Comparison of ENCODE assay signal across 21 cellular contexts in the genomic region with DNA sequence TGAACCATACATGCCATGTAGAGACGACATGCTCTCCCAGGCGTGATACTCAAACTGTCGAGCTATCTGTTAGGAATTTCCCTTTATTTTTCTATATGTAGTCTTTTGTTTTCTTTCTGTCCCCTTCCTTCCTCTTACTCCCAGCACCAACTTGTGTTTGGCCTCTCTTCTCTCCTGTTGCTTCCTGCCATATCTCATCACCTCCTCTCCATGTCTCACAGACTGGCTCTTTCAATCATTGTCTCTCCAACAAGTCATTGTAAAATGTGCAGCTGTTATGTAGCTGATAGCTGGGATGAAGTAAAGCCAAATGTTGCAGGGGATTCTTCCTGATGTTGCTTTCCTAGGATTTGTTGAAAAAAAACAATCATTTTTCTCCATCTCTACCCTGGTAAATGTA.
A peak's percentile ranks its signal among the peaks of the same experiment; 100 is the strongest.
DNase-seq lines count a peak whose midpoint lies in the region; ATAC-seq and TF ChIP-seq lines count a peak whose summit lies in the region.
"Had no signal": no experiment of that assay in that cellular context is flagged by ENCODE, and none has a peak within 500 bp of the region (broad histone marks: within the 10 kb centered on the region; RNA-seq: fewer than 3 reads in every experiment).

No MANE protein-coding gene starts in this region.

- H3K27me3 Mint-ChIP-seq in natural killer cell treated with Interleukin-12 subunit alpha and Interleukin-12 subunit beta and Interleukin-15 and Interleukin-18, amount 100 ng/mL, for 72 hours, result no peaks in the 10 kb centered on the region
- H3K27me3 Mint-ChIP-seq: activated CD4-positive, alpha-beta memory T cell treated with anti-CD3 and anti-CD28 coated beads, Interleukin-2, amount 10 ng/mL, durations not matched to agents 7 days and 5 days; activated naive CD4-positive, alpha-beta T cell treated with anti-CD3 and anti-CD28 coated beads, Interleukin-2, amount 50 U/mL, for 24 hours; activated T-cell treated with anti-CD3 and anti-CD28 coated beads, Interleukin-2, amount 50 U/mL, for 24 hours had no signal

- in situ Hi-C loops in brain microvascular endothelial cell (cut with HindIII; ENCODE audit: low pct_ligation_motif_present, low sequenced_read_pairs), result no loop called here

- H3K4me3 ChIP-seq in brain microvascular endothelial cell (ENCODE audit: low read depth, low read length), result no peak overlapping the region
- no peak overlapping the region for H3K4me3 ChIP-seq in H7 (ENCODE audit: insufficient read depth, low read depth, low read length)
- H3K4me3 ChIP-seq: body of pancreas, dorsolateral prefrontal cortex, heart left ventricle, testis had no signal

- H3K4me3 Mint-ChIP-seq in stimulated activated effector memory CD8-positive, alpha-beta T cell treated with anti-CD3 and anti-CD28 coated beads, Interleukin-12 subunit alpha, Interleukin-12 subunit beta, amount 100 ng/mL, for 72 hours, result no peak overlapping the region
- H3K4me3 Mint-ChIP-seq in natural killer cell treated with Interleukin-12 subunit alpha and Interleukin-12 subunit beta and Interleukin-15 and Interleukin-18, amount 100 ng/mL, for 72 hours, result no peak overlapping the region
- H3K4me3 Mint-ChIP-seq: activated CD4-positive, alpha-beta memory T cell treated with anti-CD3 and anti-CD28 coated beads, Interleukin-2, amount 10 ng/mL, durations not matched to agents 7 days and 5 days; activated naive CD4-positive, alpha-beta T cell treated with anti-CD3 and anti-CD28 coated beads, Interleukin-2, amount 50 U/mL, for 24 hours; activated T-cell treated with anti-CD3 and anti-CD28 coated beads, Interleukin-2, amount 50 U/mL, for 24 hours had no signal

- no peaks in the 10 kb centered on the region for H3K36me3 ChIP-seq in brain microvascular endothelial cell (replicated peaks)
- no peaks in the 10 kb centered on the region for H3K36me3 ChIP-seq in H7 (replicated peaks; ENCODE audit: control insufficient read depth, insufficient read depth, low read length)

- ATAC-seq in stimulated activated effector memory CD8-positive, alpha-beta T cell treated with anti-CD3 and anti-CD28 coated beads, Interleukin-12 subunit alpha, Interleukin-12 subunit beta, amount 100 ng/mL, for 72 hours, result no peak
- ATAC-seq in GM21737 (IDR thresholded peaks at IDR 0.05; ENCODE audit: unreplicated experiment), result no peak
- no peak for ATAC-seq in natural killer cell treated with Interleukin-12 subunit alpha and Interleukin-12 subunit beta and Interleukin-15 and Interleukin-18, amount 100 ng/mL, for 72 hours
- ATAC-seq: body of pancreas had no signal

- peak overlapping the region; percentile 71 for H3K27ac Mint-ChIP-seq in stimulated activated effector memory CD8-positive, alpha-beta T cell treated with anti-CD3 and anti-CD28 coated beads, Interleukin-12 subunit alpha, Interleukin-12 subunit beta, amount 100 ng/mL, for 72 hours
- H3K27ac Mint-ChIP-seq in natural killer cell treated with Interleukin-12 subunit alpha and Interleukin-12 subunit beta and Interleukin-15 and Interleukin-18, amount 100 ng/mL, for 72 hours, result peak overlapping the region in 1 of 2 donors; percentile 15
- H3K27ac Mint-ChIP-seq: activated CD4-positive, alpha-beta memory T cell treated with anti-CD3 and anti-CD28 coated beads, Interleukin-2, amount 10 ng/mL, durations not matched to agents 7 days and 5 days; activated naive CD4-positive, alpha-beta T cell treated with anti-CD3 and anti-CD28 coated beads, Interleukin-2, amount 50 U/mL, for 24 hours; activated T-cell treated with anti-CD3 and anti-CD28 coated beads, Interleukin-2, amount 50 U/mL, for 24 hours had no signal

- H3K36me3 Mint-ChIP-seq in stimulated activated effector memory CD8-positive, alpha-beta T cell treated with anti-CD3 and anti-CD28 coated beads, Interleukin-12 subunit alpha, Interleukin-12 subunit beta, amount 100 ng/mL, for 72 hours, result peaks cover 17% of the 10 kb centered on the region
- H3K36me3 Mint-ChIP-seq in natural killer cell treated with Interleukin-12 subunit alpha and Interleukin-12 subunit beta and Interleukin-15 and Interleukin-18, amount 100 ng/mL, for 72 hours, result no peaks in the 10 kb centered on the region

- DNase-seq in NCI-H510A treated with DMSO at 0.1 percent for 48 hours (lab: John Stamatoyannopoulos, UW), result peak; percentile 15
- no peak for DNase-seq in NCI-H510A (lab: John Stamatoyannopoulos, UW)
- peak; percentile 10 for DNase-seq in brain microvascular endothelial cell
- peak; percentile 69 to 97 for DNase-seq in lung microvascular endothelial cell (ENCODE audit: low read depth in 2 of 2)
- DNase-seq in stimulated activated effector memory CD8-positive, alpha-beta T cell treated with anti-CD3 and anti-CD28 coated beads, Interleukin-12 subunit alpha, Interleukin-12 subunit beta, amount 100 ng/mL, for 72 hours (ENCODE audit: low spot score in 2 of 2), result no peak
- no peak for DNase-seq in natural killer cell treated with Interleukin-12 subunit alpha and Interleukin-12 subunit beta and Interleukin-15 and Interleukin-18, amount 100 ng/mL, for 72 hours (ENCODE audit: low spot score)
- no peak for DNase-seq in H7
- DNase-seq: 8988T; activated CD4-positive, alpha-beta memory T cell treated with anti-CD3 and anti-CD28 coated beads, Interleukin-2, amount 10 ng/mL, durations not matched to agents 7 days and 5 days; activated T-cell treated with anti-CD3 and anti-CD28 coated beads, Interleukin-2, amount 50 U/mL, for 24 hours; body of pancreas; dorsolateral prefrontal cortex; heart left ventricle; mammary epithelial cell; SHP77 treated with DMSO at 0.1 percent for 48 hours; stimulated activated CD4-positive, alpha-beta T cell treated with anti-CD3 and anti-CD28 coated beads, Interleukin-12 subunit alpha, Interleukin-12 subunit beta, amount 100 ng/mL, for 4 hours; T-helper 2 cell; testis; WERI-Rb-1 had no signal

- H3K4me1 Mint-ChIP-seq in stimulated activated effector memory CD8-positive, alpha-beta T cell treated with anti-CD3 and anti-CD28 coated beads, Interleukin-12 subunit alpha, Interleukin-12 subunit beta, amount 100 ng/mL, for 72 hours, result peaks cover 26% of the 10 kb centered on the region
- H3K4me1 Mint-ChIP-seq in natural killer cell treated with Interleukin-12 subunit alpha and Interleukin-12 subunit beta and Interleukin-15 and Interleukin-18, amount 100 ng/mL, for 72 hours (ENCODE audit: low read depth in 2 of 2), result peaks cover 30 to 32% of the 10 kb centered on the region in 2 donors

- H3K27ac ChIP-seq in brain microvascular endothelial cell, result peak overlapping the region; percentile 66
- H3K27ac ChIP-seq: body of pancreas, heart left ventricle, testis, WERI-Rb-1 had no signal

- TF ChIP-seq CTCF in brain microvascular endothelial cell (IDR thresholded peaks at IDR 0.05; ENCODE audit: low read depth, low read length, missing control alignments), result no peak

- no peaks in the 10 kb centered on the region for H3K9me3 Mint-ChIP-seq in stimulated activated effector memory CD8-positive, alpha-beta T cell treated with anti-CD3 and anti-CD28 coated beads, Interleukin-12 subunit alpha, Interleukin-12 subunit beta, amount 100 ng/mL, for 72 hours
- H3K9me3 Mint-ChIP-seq in natural killer cell treated with Interleukin-12 subunit alpha and Interleukin-12 subunit beta and Interleukin-15 and Interleukin-18, amount 100 ng/mL, for 72 hours, result no peaks in the 10 kb centered on the region
- H3K9me3 Mint-ChIP-seq: activated CD4-positive, alpha-beta memory T cell treated with anti-CD3 and anti-CD28 coated beads, Interleukin-2, amount 10 ng/mL, durations not matched to agents 7 days and 5 days; activated naive CD4-positive, alpha-beta T cell treated with anti-CD3 and anti-CD28 coated beads, Interleukin-2, amount 50 U/mL, for 24 hours; activated T-cell treated with anti-CD3 and anti-CD28 coated beads, Interleukin-2, amount 50 U/mL, for 24 hours had no signal

- H3K27me3 ChIP-seq in brain microvascular endothelial cell (replicated peaks), result no peaks in the 10 kb centered on the region
- no peaks in the 10 kb centered on the region for H3K27me3 ChIP-seq in H7 (ENCODE audit: control insufficient read depth, insufficient read depth, low read length)
- H3K27me3 ChIP-seq: body of pancreas, dorsolateral prefrontal cortex, heart left ventricle, testis had no signal

Comparison
In these comparisons a context has a peak if more than half of its experiments do, and no peak if none do; other contexts are left out.
1. DNase-seq: peak in NCI-H510A treated with DMSO at 0.1 percent for 48 hours (single experiment), brain microvascular endothelial cell (single experiment) and lung microvascular endothelial cell (2 of 2); none in NCI-H510A (single experiment), stimulated activated effector memory CD8-positive, alpha-beta T cell treated with anti-CD3 and anti-CD28 coated beads, Interleukin-12 subunit alpha, Interleukin-12 subunit beta, amount 100 ng/mL, for 72 hours (0 of 2), natural killer cell treated with Interleukin-12 subunit alpha and Interleukin-12 subunit beta and Interleukin-15 and Interleukin-18, amount 100 ng/mL, for 72 hours (single experiment) and H7 (single experiment).